Comparison of ENCODE assay signal across 8 cellular contexts in genomic region chr11:68146704-68147474, GRCh38. TPM values are rescaled to one million over a fixed set of nuclear protein-coding genes. Genes with fewer than 3 reads are reported as not detected.
DNase-seq lines count a peak whose midpoint lies in the region; ATAC-seq, FAIRE-seq and TF ChIP-seq lines count a peak whose summit lies in the region.

No MANE protein-coding gene starts in this region.

- TF ChIP-seq CTCF in bronchial epithelial cell (IDR thresholded peaks at IDR 0.05; ENCODE audit: insufficient read depth, low read length, severe bottlenecking), result no peak

- peak overlapping the region; percentile 80 for H3K9ac ChIP-seq in mucosa of stomach (ENCODE audit: low read length)

- DNase-seq in DMS153 treated with DMSO at 0.1 percent for 48 hours (lab: John Stamatoyannopoulos, UW; ENCODE audit: unreplicated experiment) (peak; percentile 81), NCI-H2081 treated with DMSO at 0.1 percent for 48 hours (lab: John Stamatoyannopoulos, UW) (peak; percentile 39), bronchial epithelial cell (ENCODE audit: low read depth) (peak; percentile 45)
- no peak for DNase-seq in activated naive CD4-positive, alpha-beta T cell treated with anti-CD3 and anti-CD28 coated beads, Interleukin-2, amount 50 U/mL, for 16 hours

- H3K4me3 ChIP-seq in bronchial epithelial cell (ENCODE audit: low read depth, low read length) (no peak overlapping the region), mucosa of stomach (ENCODE audit: low read length) (peak overlapping the region; percentile 24)

- H3K4me1 ChIP-seq in mucosa of stomach (ENCODE audit: control insufficient read depth, insufficient read depth, low read length), result peaks cover 89% of the 10 kb centered on the region

- H3K9me3 ChIP-seq in mucosa of stomach (ENCODE audit: control insufficient read depth, low read length), result no peaks in the 10 kb centered on the region

- no peak for ATAC-seq in HG02588 (IDR thresholded peaks at IDR 0.05; ENCODE audit: unreplicated experiment)
- no peak for ATAC-seq in activated CD4-positive, CD25-positive, alpha-beta regulatory T cell treated with anti-CD3 and anti-CD28 coated beads, Interleukin-2, amount 50 U/mL, for 24 hours
- no peak for ATAC-seq in GM18858 (IDR thresholded peaks at IDR 0.05; ENCODE audit: unreplicated experiment)

- no peak for FAIRE-seq in bronchial epithelial cell (lab: Jason Lieb, UNC)

- H3K36me3 ChIP-seq in bronchial epithelial cell (ENCODE audit: control insufficient read depth, insufficient read depth, low read length) (no peaks in the 10 kb centered on the region), mucosa of stomach (ENCODE audit: control insufficient read depth, insufficient read depth, low read length) (no peaks in the 10 kb centered on the region)

- H3K27me3 ChIP-seq in bronchial epithelial cell (ENCODE audit: control insufficient read depth, insufficient read depth, low read length) (no peaks in the 10 kb centered on the region), mucosa of stomach (ENCODE audit: control insufficient read depth, insufficient read depth, low read length) (no peaks in the 10 kb centered on the region)

RNA-seq across cellular contexts. Expression of gene CHKA, which starts 25.7 kb away (rescaled TPM):
- total RNA-seq in bronchial epithelial cell, result 4.7 and 7.4 TPM in 2 replicates
